In genomic region chr15:81001180-81002003, GRCh38 we compare ENCODE assay signal across 8 cellular contexts. TPM values are rescaled to one million over a fixed set of nuclear protein-coding genes. Genes with fewer than 3 reads are reported as not detected.
DNase-seq lines count a peak whose midpoint lies in the region; ATAC-seq and TF ChIP-seq lines count a peak whose summit lies in the region.

No MANE protein-coding gene starts in this region.

- H3K4me2 ChIP-seq in fibroblast of lung (ENCODE audit: extremely low read depth, insufficient read depth, low read length): peak overlapping the region; percentile 69

- intact Hi-C loops in activated T-helper 1 cell treated with anti-CD3 and anti-CD28 coated beads, Interleukin-12 subunit alpha, Interleukin-12 subunit beta, Interleukin-2, Interleukin-4 antibody, amounts not matched to agents 30 ng/mL and 10 ng/mL and 1 ng/mL, durations not matched to agents 14 hours and 24 hours and 36 hours (cut with micrococcal nuclease): loop anchor here (1.0 to 2.0 kb wide), 2 partner anchors 105 to 293 kb away; no protein-coding TSS in a partner anchor

- peak overlapping the region; percentile 97 for H3K4me3 Mint-ChIP-seq in activated T-helper 1 cell treated with anti-CD3 and anti-CD28 coated beads, Interleukin-12 subunit alpha, Interleukin-12 subunit beta, Interleukin-2, Interleukin-4 antibody, amounts not matched to agents 30 ng/mL and 10 ng/mL and 1 ng/mL, durations not matched to agents 14 hours and 24 hours and 36 hours
- peak overlapping the region; percentile 91 for H3K4me3 Mint-ChIP-seq in natural killer cell treated with Interleukin-12 subunit alpha and Interleukin-12 subunit beta and Interleukin-15 and Interleukin-18, amount 100 ng/mL, for 72 hours

- no peaks in the 10 kb centered on the region for H3K9me3 Mint-ChIP-seq in activated T-helper 1 cell treated with anti-CD3 and anti-CD28 coated beads, Interleukin-12 subunit alpha, Interleukin-12 subunit beta, Interleukin-2, Interleukin-4 antibody, amounts not matched to agents 30 ng/mL and 10 ng/mL and 1 ng/mL, durations not matched to agents 14 hours and 24 hours and 36 hours
- no peaks in the 10 kb centered on the region for H3K9me3 Mint-ChIP-seq in natural killer cell treated with Interleukin-12 subunit alpha and Interleukin-12 subunit beta and Interleukin-15 and Interleukin-18, amount 100 ng/mL, for 72 hours

- TF ChIP-seq EP300 in upper lobe of left lung (IDR thresholded peaks at IDR 0.05): peak in 1 of 4 donors; percentile 47

- H3K36me3 Mint-ChIP-seq in activated T-helper 1 cell treated with anti-CD3 and anti-CD28 coated beads, Interleukin-12 subunit alpha, Interleukin-12 subunit beta, Interleukin-2, Interleukin-4 antibody, amounts not matched to agents 30 ng/mL and 10 ng/mL and 1 ng/mL, durations not matched to agents 14 hours and 24 hours and 36 hours (ENCODE audit: low read depth): peaks cover 13% of the 10 kb centered on the region
- peaks cover 18% of the 10 kb centered on the region for H3K36me3 Mint-ChIP-seq in natural killer cell treated with Interleukin-12 subunit alpha and Interleukin-12 subunit beta and Interleukin-15 and Interleukin-18, amount 100 ng/mL, for 72 hours

- peak overlapping the region; percentile 75 for H3K27ac Mint-ChIP-seq in activated T-helper 1 cell treated with anti-CD3 and anti-CD28 coated beads, Interleukin-12 subunit alpha, Interleukin-12 subunit beta, Interleukin-2, Interleukin-4 antibody, amounts not matched to agents 30 ng/mL and 10 ng/mL and 1 ng/mL, durations not matched to agents 14 hours and 24 hours and 36 hours
- H3K27ac Mint-ChIP-seq in natural killer cell treated with Interleukin-12 subunit alpha and Interleukin-12 subunit beta and Interleukin-15 and Interleukin-18, amount 100 ng/mL, for 72 hours: peak overlapping the region in 1 of 2 donors; percentile 91

- H3K4me3 ChIP-seq in fibroblast of lung (replicated peaks in 1 of 4; ENCODE audit: control extremely low read depth in 1 of 4, insufficient read depth in 1 of 4, low read depth in 3 of 4, low read length in 4 of 4): peak overlapping the region; percentile 47 to 97 (median 90)
- peak overlapping the region; percentile 65 to 87 (median 82) for H3K4me3 ChIP-seq in upper lobe of left lung

- H3K27ac ChIP-seq in fibroblast of lung (ENCODE audit: insufficient read depth, low read length): peak overlapping the region; percentile 95
- H3K27ac ChIP-seq in upper lobe of left lung: peak overlapping the region; percentile 97 to 98 (median 97)

- DNase-seq in activated T-cell treated with anti-CD3 and anti-CD28 coated beads for 1 hour (ENCODE audit: low read depth): peak; percentile 28
- no peak for DNase-seq in activated T-cell treated with anti-CD3 and anti-CD28 coated beads for 4 hours
- DNase-seq in NCI-H69 (lab: John Stamatoyannopoulos, UW): peak; percentile 65
- DNase-seq in activated T-helper 1 cell treated with anti-CD3 and anti-CD28 coated beads, Interleukin-12 subunit alpha, Interleukin-12 subunit beta, Interleukin-2, Interleukin-4 antibody, amounts not matched to agents 30 ng/mL and 10 ng/mL and 1 ng/mL, durations not matched to agents 14 hours and 24 hours and 36 hours (ENCODE audit: low spot score): peak; percentile 44
- peak; percentile 41 to 47 for DNase-seq in fibroblast of lung (ENCODE audit: low read depth in 2 of 2)
- no peak for DNase-seq in natural killer cell treated with Interleukin-12 subunit alpha and Interleukin-12 subunit beta and Interleukin-15 and Interleukin-18, amount 100 ng/mL, for 72 hours (ENCODE audit: low spot score)
- peak; percentile 68 to 94 for DNase-seq in upper lobe of left lung

- H3K4me1 ChIP-seq in fibroblast of lung (ENCODE audit: control insufficient read depth, extremely low read depth, insufficient read depth, low read length) (peaks cover 7% of the 10 kb centered on the region), upper lobe of left lung (peaks cover 28 to 60% (median 34%) of the 10 kb centered on the region in 4 donors)

- no peaks in the 10 kb centered on the region for H3K9me3 ChIP-seq in fibroblast of lung (ENCODE audit: control insufficient read depth, insufficient read depth, low read depth, low read length)
- no peaks in the 10 kb centered on the region for H3K9me3 ChIP-seq in upper lobe of left lung

- H3K36me3 ChIP-seq in fibroblast of lung (ENCODE audit: control insufficient read depth, insufficient read depth, low read length) (peaks cover 7% of the 10 kb centered on the region), upper lobe of left lung (peaks cover 0 to 12% (median 8%) of the 10 kb centered on the region in 4 donors)

- peaks cover 2% of the 10 kb centered on the region for H3K27me3 Mint-ChIP-seq in activated T-helper 1 cell treated with anti-CD3 and anti-CD28 coated beads, Interleukin-12 subunit alpha, Interleukin-12 subunit beta, Interleukin-2, Interleukin-4 antibody, amounts not matched to agents 30 ng/mL and 10 ng/mL and 1 ng/mL, durations not matched to agents 14 hours and 24 hours and 36 hours (ENCODE audit: insufficient read depth)
- H3K27me3 Mint-ChIP-seq in natural killer cell treated with Interleukin-12 subunit alpha and Interleukin-12 subunit beta and Interleukin-15 and Interleukin-18, amount 100 ng/mL, for 72 hours: no peaks in the 10 kb centered on the region

- H2AFZ ChIP-seq in fibroblast of lung (ENCODE audit: low read length): no peak overlapping the region

- H3K27me3 ChIP-seq in fibroblast of lung (ENCODE audit: control insufficient read depth, insufficient read depth, low read length): no peaks in the 10 kb centered on the region
- H3K27me3 ChIP-seq in upper lobe of left lung: no peaks in the 10 kb centered on the region

- H3K9ac ChIP-seq in fibroblast of lung (ENCODE audit: insufficient read depth, low read length): peak overlapping the region; percentile 96

- peaks cover 43% of the 10 kb centered on the region for H3K79me2 ChIP-seq in fibroblast of lung (ENCODE audit: control insufficient read depth, insufficient read depth, low read length)

- peak in 2 of 4 donors; percentile 21 to 41 for TF ChIP-seq POLR2A in upper lobe of left lung (IDR thresholded peaks at IDR 0.05)

- peaks cover 57% of the 10 kb centered on the region for H3K4me1 Mint-ChIP-seq in activated T-helper 1 cell treated with anti-CD3 and anti-CD28 coated beads, Interleukin-12 subunit alpha, Interleukin-12 subunit beta, Interleukin-2, Interleukin-4 antibody, amounts not matched to agents 30 ng/mL and 10 ng/mL and 1 ng/mL, durations not matched to agents 14 hours and 24 hours and 36 hours (ENCODE audit: low read depth)
- peaks cover 33 to 43% of the 10 kb centered on the region in 2 donors for H3K4me1 Mint-ChIP-seq in natural killer cell treated with Interleukin-12 subunit alpha and Interleukin-12 subunit beta and Interleukin-15 and Interleukin-18, amount 100 ng/mL, for 72 hours (ENCODE audit: low read depth in 2 of 2)

- WGBS in upper lobe of left lung, 2 donors: 1% methylated on average over 22 of the region's 108 CpGs; no CpG with 5 or more reads in 1 of the 2 donors

- peak; percentile 42 for ATAC-seq in HG02840 (IDR thresholded peaks at IDR 0.05; ENCODE audit: low FRiP score, unreplicated experiment)
- ATAC-seq in natural killer cell treated with Interleukin-12 subunit alpha and Interleukin-12 subunit beta and Interleukin-15 and Interleukin-18, amount 100 ng/mL, for 72 hours: peak; percentile 60 to 67
- peak; percentile 41 to 72 for ATAC-seq in upper lobe of left lung (ENCODE audit: low FRiP score in 2 of 2)

- TF ChIP-seq CTCF in fibroblast of lung (conservative IDR thresholded peaks at IDR 0.05 in 1 of 2, IDR thresholded peaks at IDR 0.05 in 1 of 2; ENCODE audit: low read depth in 1 of 2, low read length in 2 of 2) (no peak), upper lobe of left lung (IDR thresholded peaks at IDR 0.05) (peak in 1 of 6 experiments; percentile 5)

- no peaks in the 10 kb centered on the region for H4K20me1 ChIP-seq in fibroblast of lung (ENCODE audit: control insufficient read depth, extremely low read depth, insufficient read depth, low read length)

RNA-seq across cellular contexts. Expression of gene TLNRD1, which starts 0.7 kb away (rescaled TPM):
- total RNA-seq in activated T-helper 1 cell treated with anti-CD3 and anti-CD28 coated beads, Interleukin-12 subunit alpha, Interleukin-12 subunit beta, Interleukin-2, Interleukin-4 antibody, amounts not matched to agents 30 ng/mL and 10 ng/mL and 1 ng/mL, durations not matched to agents 14 hours and 24 hours and 36 hours: 30.2 and 30.8 TPM in 2 replicates
- 4.3 and 4.6 TPM in 2 replicates for total RNA-seq in fibroblast of lung
- polyA plus RNA-seq in fibroblast of lung: 3.3 and 4.6 TPM in 2 replicates
- 5.4 and 7.5 TPM in 2 replicates for polyA plus RNA-seq in fibroblast of lung (2012)
- polyA minus RNA-seq in fibroblast of lung (ENCODE audit: low replicate concordance): 1.4 and 1.8 TPM in 2 replicates
- total RNA-seq in natural killer cell treated with Interleukin-12 subunit alpha and Interleukin-12 subunit beta and Interleukin-15 and Interleukin-18, amount 100 ng/mL, for 72 hours: 10 to 100 TPM; 31.8 to 40.7 TPM
- 10 to 100 TPM; 23.0 to 55.7 (median 36.0) TPM for total RNA-seq in upper lobe of left lung

RNA-seq across cellular contexts. Expression of gene MESD, which starts 11.8 kb away (rescaled TPM):
- total RNA-seq in activated T-helper 1 cell treated with anti-CD3 and anti-CD28 coated beads, Interleukin-12 subunit alpha, Interleukin-12 subunit beta, Interleukin-2, Interleukin-4 antibody, amounts not matched to agents 30 ng/mL and 10 ng/mL and 1 ng/mL, durations not matched to agents 14 hours and 24 hours and 36 hours: 29.5 and 30.2 TPM in 2 replicates
- total RNA-seq in fibroblast of lung: 19.8 and 21.3 TPM in 2 replicates
- 26.0 and 27.3 TPM in 2 replicates for polyA plus RNA-seq in fibroblast of lung
- 31.7 and 32.4 TPM in 2 replicates for polyA plus RNA-seq in fibroblast of lung (2012)
- 5.3 and 7.1 TPM in 2 replicates for polyA minus RNA-seq in fibroblast of lung (ENCODE audit: low replicate concordance)
- total RNA-seq in natural killer cell treated with Interleukin-12 subunit alpha and Interleukin-12 subunit beta and Interleukin-15 and Interleukin-18, amount 100 ng/mL, for 72 hours: 10 to 100 TPM; 33.7 to 35.6 TPM
- 10 to 100 TPM; 18.2 to 35.6 (median 23.5) TPM for total RNA-seq in upper lobe of left lung

Comparison
In these comparisons a context has a peak if more than half of its experiments do, and no peak if none do; other contexts are left out.
1. DNase-seq: peak in activated T-cell treated with anti-CD3 and anti-CD28 coated beads for 1 hour (single experiment), NCI-H69 (single experiment), activated T-helper 1 cell treated with anti-CD3 and anti-CD28 coated beads, Interleukin-12 subunit alpha, Interleukin-12 subunit beta, Interleukin-2, Interleukin-4 antibody, amounts not matched to agents 30 ng/mL and 10 ng/mL and 1 ng/mL, durations not matched to agents 14 hours and 24 hours and 36 hours (single experiment), fibroblast of lung (2 of 2) and upper lobe of left lung (2 of 2); none in activated T-cell treated with anti-CD3 and anti-CD28 coated beads for 4 hours (single experiment) and natural killer cell treated with Interleukin-12 subunit alpha and Interleukin-12 subunit beta and Interleukin-15 and Interleukin-18, amount 100 ng/mL, for 72 hours (single experiment).
2. Peak in every context shown above with its lines, with median percentiles within 50 percentile points of each other: ATAC-seq.